In genomic region chr2:238097988-238098853, GRCh38 we compare ENCODE assay signal across 1 cellular context.
TF ChIP-seq lines count a peak whose summit lies in the region.

No MANE protein-coding gene starts in this region.

TF ChIP-seq in HEK293, 187 proteins besides CTCF, POLR2A, EP300 and RAD21 (continued from another document):
- TF ChIP-seq BCL6B (tag by site-specific recombination; IDR thresholded peaks at IDR 0.05) = no peak
- no peak for TF ChIP-seq PRDM2 (tag by site-specific recombination; IDR thresholded peaks at IDR 0.05; ENCODE audit: borderline replicate concordance)
- 0 out of 2 replicates have a peak, but pooled peaks have one; percentile 8 for TF ChIP-seq ZIC2 (tag by site-specific recombination; IDR thresholded peaks at IDR 0.05)
- TF ChIP-seq, protein P1, sequence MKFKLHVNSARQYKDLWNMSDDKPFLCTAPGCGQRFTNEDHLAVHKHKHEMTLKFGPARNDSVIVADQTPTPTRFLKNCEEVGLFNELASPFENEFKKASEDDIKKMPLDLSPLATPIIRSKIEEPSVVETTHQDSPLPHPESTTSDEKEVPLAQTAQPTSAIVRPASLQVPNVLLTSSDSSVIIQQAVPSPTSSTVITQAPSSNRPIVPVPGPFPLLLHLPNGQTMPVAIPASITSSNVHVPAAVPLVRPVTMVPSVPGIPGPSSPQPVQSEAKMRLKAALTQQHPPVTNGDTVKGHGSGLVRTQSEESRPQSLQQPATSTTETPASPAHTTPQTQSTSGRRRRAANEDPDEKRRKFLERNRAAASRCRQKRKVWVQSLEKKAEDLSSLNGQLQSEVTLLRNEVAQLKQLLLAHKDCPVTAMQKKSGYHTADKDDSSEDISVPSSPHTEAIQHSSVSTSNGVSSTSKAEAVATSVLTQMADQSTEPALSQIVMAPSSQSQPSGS (tag by site-specific recombination; IDR thresholded peaks at IDR 0.05; ENCODE audit: low read depth) = no peak
- no peak for TF ChIP-seq IKZF3 (tag by site-specific recombination; IDR thresholded peaks at IDR 0.05)
- no peak for TF ChIP-seq OVOL3 (tag by site-specific recombination; IDR thresholded peaks at IDR 0.05)
- peak; percentile 82 for TF ChIP-seq SP3 (tag by site-specific recombination; IDR thresholded peaks at IDR 0.05)
- no peak for TF ChIP-seq ZBTB21 (tag by site-specific recombination; IDR thresholded peaks at IDR 0.05)
- peak; percentile 91 for TF ChIP-seq ZFHX2 (tag by site-specific recombination; conservative IDR thresholded peaks at IDR 0.05)
- TF ChIP-seq ZEB2 (tag by site-specific recombination; IDR thresholded peaks at IDR 0.05) = no peak
- TF ChIP-seq ZNF776 (tag by site-specific recombination; IDR thresholded peaks at IDR 0.05; ENCODE audit: borderline replicate concordance) = no peak
- TF ChIP-seq, protein P2, sequence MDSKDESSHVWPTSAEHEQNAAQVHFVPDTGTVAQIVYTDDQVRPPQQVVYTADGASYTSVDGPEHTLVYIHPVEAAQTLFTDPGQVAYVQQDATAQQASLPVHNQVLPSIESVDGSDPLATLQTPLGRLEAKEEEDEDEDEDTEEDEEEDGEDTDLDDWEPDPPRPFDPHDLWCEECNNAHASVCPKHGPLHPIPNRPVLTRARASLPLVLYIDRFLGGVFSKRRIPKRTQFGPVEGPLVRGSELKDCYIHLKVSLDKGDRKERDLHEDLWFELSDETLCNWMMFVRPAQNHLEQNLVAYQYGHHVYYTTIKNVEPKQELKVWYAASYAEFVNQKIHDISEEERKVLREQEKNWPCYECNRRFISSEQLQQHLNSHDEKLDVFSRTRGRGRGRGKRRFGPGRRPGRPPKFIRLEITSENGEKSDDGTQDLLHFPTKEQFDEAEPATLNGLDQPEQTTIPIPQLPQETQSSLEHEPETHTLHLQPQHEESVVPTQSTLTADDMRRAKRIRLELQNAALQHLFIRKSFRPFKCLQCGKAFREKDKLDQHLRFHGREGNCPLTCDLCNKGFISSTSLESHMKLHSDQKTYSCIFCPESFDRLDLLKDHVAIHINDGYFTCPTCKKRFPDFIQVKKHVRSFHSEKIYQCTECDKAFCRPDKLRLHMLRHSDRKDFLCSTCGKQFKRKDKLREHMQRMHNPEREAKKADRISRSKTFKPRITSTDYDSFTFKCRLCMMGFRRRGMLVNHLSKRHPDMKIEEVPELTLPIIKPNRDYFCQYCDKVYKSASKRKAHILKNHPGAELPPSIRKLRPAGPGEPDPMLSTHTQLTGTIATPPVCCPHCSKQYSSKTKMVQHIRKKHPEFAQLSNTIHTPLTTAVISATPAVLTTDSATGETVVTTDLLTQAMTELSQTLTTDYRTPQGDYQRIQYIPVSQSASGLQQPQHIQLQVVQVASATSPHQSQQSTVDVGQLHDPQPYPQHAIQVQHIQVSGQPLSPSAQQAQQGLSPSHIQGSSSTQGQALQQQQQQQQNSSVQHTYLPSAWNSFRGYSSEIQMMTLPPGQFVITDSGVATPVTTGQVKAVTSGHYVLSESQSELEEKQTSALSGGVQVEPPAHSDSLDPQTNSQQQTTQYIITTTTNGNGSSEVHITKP (tag by site-specific recombination; IDR thresholded peaks at IDR 0.05) = peak; percentile 47
- peak; percentile 82 for TF ChIP-seq EGR2 (tag by site-specific recombination; IDR thresholded peaks at IDR 0.05; ENCODE audit: low read depth)
- TF ChIP-seq ZNF416 (tag by site-specific recombination; IDR thresholded peaks at IDR 0.05) = no peak
- no peak for TF ChIP-seq KLF16 (tag by site-specific recombination; IDR thresholded peaks at IDR 0.05)
- no peak for TF ChIP-seq ZNF24 (tag by site-specific recombination; IDR thresholded peaks at IDR 0.05)
- peak; percentile 44; the same call in 1 of the 2 replicates for TF ChIP-seq GLIS1 (tag by site-specific recombination; IDR thresholded peaks at IDR 0.05)
- TF ChIP-seq REPIN1 (tag by site-specific recombination; IDR thresholded peaks at IDR 0.05; ENCODE audit: low read depth) = no peak
- TF ChIP-seq, protein P3, sequence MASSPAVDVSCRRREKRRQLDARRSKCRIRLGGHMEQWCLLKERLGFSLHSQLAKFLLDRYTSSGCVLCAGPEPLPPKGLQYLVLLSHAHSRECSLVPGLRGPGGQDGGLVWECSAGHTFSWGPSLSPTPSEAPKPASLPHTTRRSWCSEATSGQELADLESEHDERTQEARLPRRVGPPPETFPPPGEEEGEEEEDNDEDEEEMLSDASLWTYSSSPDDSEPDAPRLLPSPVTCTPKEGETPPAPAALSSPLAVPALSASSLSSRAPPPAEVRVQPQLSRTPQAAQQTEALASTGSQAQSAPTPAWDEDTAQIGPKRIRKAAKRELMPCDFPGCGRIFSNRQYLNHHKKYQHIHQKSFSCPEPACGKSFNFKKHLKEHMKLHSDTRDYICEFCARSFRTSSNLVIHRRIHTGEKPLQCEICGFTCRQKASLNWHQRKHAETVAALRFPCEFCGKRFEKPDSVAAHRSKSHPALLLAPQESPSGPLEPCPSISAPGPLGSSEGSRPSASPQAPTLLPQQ (tag by site-specific recombination; IDR thresholded peaks at IDR 0.05) = no peak
- TF ChIP-seq SP2 (tag by site-specific recombination; IDR thresholded peaks at IDR 0.05) = peak; percentile 64
- no peak for TF ChIP-seq ZNF658 (tag by site-specific recombination; IDR thresholded peaks at IDR 0.05)
- TF ChIP-seq ZNF704 (tag by site-specific recombination; IDR thresholded peaks at IDR 0.05) = no peak
- TF ChIP-seq KLF9 (tag by site-specific recombination; IDR thresholded peaks at IDR 0.05; ENCODE audit: low read depth) = peak; percentile 88
- TF ChIP-seq, protein P4, sequence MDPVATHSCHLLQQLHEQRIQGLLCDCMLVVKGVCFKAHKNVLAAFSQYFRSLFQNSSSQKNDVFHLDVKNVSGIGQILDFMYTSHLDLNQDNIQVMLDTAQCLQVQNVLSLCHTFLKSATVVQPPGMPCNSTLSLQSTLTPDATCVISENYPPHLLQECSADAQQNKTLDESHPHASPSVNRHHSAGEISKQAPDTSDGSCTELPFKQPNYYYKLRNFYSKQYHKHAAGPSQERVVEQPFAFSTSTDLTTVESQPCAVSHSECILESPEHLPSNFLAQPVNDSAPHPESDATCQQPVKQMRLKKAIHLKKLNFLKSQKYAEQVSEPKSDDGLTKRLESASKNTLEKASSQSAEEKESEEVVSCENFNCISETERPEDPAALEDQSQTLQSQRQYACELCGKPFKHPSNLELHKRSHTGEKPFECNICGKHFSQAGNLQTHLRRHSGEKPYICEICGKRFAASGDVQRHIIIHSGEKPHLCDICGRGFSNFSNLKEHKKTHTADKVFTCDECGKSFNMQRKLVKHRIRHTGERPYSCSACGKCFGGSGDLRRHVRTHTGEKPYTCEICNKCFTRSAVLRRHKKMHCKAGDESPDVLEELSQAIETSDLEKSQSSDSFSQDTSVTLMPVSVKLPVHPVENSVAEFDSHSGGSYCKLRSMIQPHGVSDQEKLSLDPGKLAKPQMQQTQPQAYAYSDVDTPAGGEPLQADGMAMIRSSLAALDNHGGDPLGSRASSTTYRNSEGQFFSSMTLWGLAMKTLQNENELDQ (tag by site-specific recombination; IDR thresholded peaks at IDR 0.05; ENCODE audit: low read depth) = no peak
- no peak for TF ChIP-seq ZNF404 (tag by site-specific recombination; IDR thresholded peaks at IDR 0.05)
- TF ChIP-seq ZNF561 (tag by site-specific recombination; IDR thresholded peaks at IDR 0.05; ENCODE audit: borderline replicate concordance) = no peak
- no peak for TF ChIP-seq ZFP3 (tag by site-specific recombination; IDR thresholded peaks at IDR 0.05; ENCODE audit: low read depth)
TF ChIP-seq in HEK293: peak in this region for 9.
